1 cellular context compared by ENCODE assay signal in genomic region chr20:62873681-62874031, GRCh38.
TF ChIP-seq lines count a peak whose summit lies in the region.
"Not testable (repeated sequence)": the region's sequence is repeated elsewhere in the genome, so short reads cannot be mapped to it uniquely, and the experiment has no call there.

No MANE protein-coding gene starts in this region.

TF ChIP-seq in HepG2, 621 proteins besides CTCF, POLR2A, EP300 and RAD21 (continues in another document):
- 0 out of 2 replicates have a peak, but pooled peaks have one; percentile 9 for TF ChIP-seq BHLHE40 (IDR thresholded peaks at IDR 0.05; ENCODE audit: low read length)
- TF ChIP-seq ZFP37 (CRISPR knock-in tag; IDR thresholded peaks at IDR 0.05; ENCODE audit: borderline replicate concordance) = 0 out of 2 replicates have a peak, but pooled peaks have one; percentile 51
- peak; percentile 72 for TF ChIP-seq ZGPAT (CRISPR knock-in tag; IDR thresholded peaks at IDR 0.05)
- peak; percentile 31; the same call in 1 of the 2 replicates for TF ChIP-seq ZNF614 (CRISPR knock-in tag; IDR thresholded peaks at IDR 0.05; ENCODE audit: borderline replicate concordance)
- 0 out of 2 replicates have a peak, but pooled peaks have one; percentile 1 for TF ChIP-seq ZNF563 (CRISPR knock-in tag; IDR thresholded peaks at IDR 0.05)
- TF ChIP-seq HOXA3 (CRISPR knock-in tag; IDR thresholded peaks at IDR 0.05) = peak; percentile 64
- TF ChIP-seq MXD3 (CRISPR knock-in tag; IDR thresholded peaks at IDR 0.05) = peak; percentile 36; the same call in 1 of the 2 replicates
- TF ChIP-seq PHF8 (CRISPR knock-in tag; IDR thresholded peaks at IDR 0.05) = peak; percentile 18; the same call in 1 of the 2 replicates
- TF ChIP-seq IRF2 (CRISPR knock-in tag; IDR thresholded peaks at IDR 0.05) = peak; percentile 20; the same call in 1 of the 2 replicates
- peak; percentile 72; the same call in 1 of the 2 replicates for TF ChIP-seq ATF2 (CRISPR knock-in tag; IDR thresholded peaks at IDR 0.05)
- peak; percentile 34 for TF ChIP-seq TEAD3 (CRISPR knock-in tag; optimal IDR thresholded peaks at IDR 0.05; ENCODE audit: borderline replicate concordance)
- peak; percentile 54; the same call in 1 of the 2 replicates for TF ChIP-seq IKZF5 (CRISPR knock-in tag; IDR thresholded peaks at IDR 0.05)
- peak; percentile 89 for TF ChIP-seq STAG1 (CRISPR knock-in tag; IDR thresholded peaks at IDR 0.05)
- 0 out of 2 replicates have a peak, but pooled peaks have one; percentile 19 for TF ChIP-seq IRF9 (CRISPR knock-in tag; IDR thresholded peaks at IDR 0.05; ENCODE audit: borderline replicate concordance)
- TF ChIP-seq NCOA1 (CRISPR knock-in tag; IDR thresholded peaks at IDR 0.05) = 0 out of 2 replicates have a peak, but pooled peaks have one; percentile 29
- TF ChIP-seq FOXA1, LCORL, NR2F6 (IDR thresholded peaks at IDR 0.05): not testable (repeated sequence)
- TF ChIP-seq FOXA1 (CRISPR knock-in tag; IDR thresholded peaks at IDR 0.05) = peak; percentile 37; the same call in 1 of the 2 replicates
- peak; percentile 56; the same call in 1 of the 2 replicates for TF ChIP-seq SALL1 (CRISPR knock-in tag; IDR thresholded peaks at IDR 0.05)
- TF ChIP-seq ZNF784 (CRISPR knock-in tag; IDR thresholded peaks at IDR 0.05; ENCODE audit: borderline replicate concordance) = 0 out of 2 replicates have a peak, but pooled peaks have one; percentile 57
- peak; percentile 98 for TF ChIP-seq ZNF18 (CRISPR knock-in tag; IDR thresholded peaks at IDR 0.05; ENCODE audit: insufficient replicate concordance)
- 0 out of 4 replicates have a peak, but pooled peaks of 1 of the 2 experiments have one; percentile 34 for TF ChIP-seq ATF4 (CRISPR knock-in tag; IDR thresholded peaks at IDR 0.05)
- TF ChIP-seq GATAD2A (CRISPR knock-in tag; IDR thresholded peaks at IDR 0.05) = peak; percentile 59
- 0 out of 2 replicates have a peak, but pooled peaks have one; percentile 30 for TF ChIP-seq BCL6 (CRISPR knock-in tag; IDR thresholded peaks at IDR 0.05)
- TF ChIP-seq LCORL (CRISPR knock-in tag; IDR thresholded peaks at IDR 0.05) = peak; percentile 65; the same call in 1 of the 2 replicates
- peak; percentile 38; the same call in 1 of the 2 replicates for TF ChIP-seq MED1 (CRISPR knock-in tag; IDR thresholded peaks at IDR 0.05)
- TF ChIP-seq ZNF335 (CRISPR knock-in tag; IDR thresholded peaks at IDR 0.05) = peak; percentile 67
- TF ChIP-seq SAP130 (CRISPR knock-in tag; IDR thresholded peaks at IDR 0.05; ENCODE audit: low read depth) = peak; percentile 76
- 0 out of 2 replicates have a peak, but pooled peaks have one; percentile 3 for TF ChIP-seq PAXIP1 (CRISPR knock-in tag; conservative IDR thresholded peaks at IDR 0.05)
- 0 out of 2 replicates have a peak, but pooled peaks have one; percentile 38 for TF ChIP-seq HOXA5 (CRISPR knock-in tag; IDR thresholded peaks at IDR 0.05)
- TF ChIP-seq ZBTB26 (CRISPR knock-in tag; IDR thresholded peaks at IDR 0.05; ENCODE audit: borderline replicate concordance) = 0 out of 2 replicates have a peak, but pooled peaks have one; percentile 49
- TF ChIP-seq PHF21A (CRISPR knock-in tag; IDR thresholded peaks at IDR 0.05) = peak; percentile 44
- peak; percentile 2; the same call in 1 of the 2 replicates for TF ChIP-seq RXRB (CRISPR knock-in tag; IDR thresholded peaks at IDR 0.05; ENCODE audit: borderline replicate concordance)
- peak; percentile 5; the same call in 1 of the 2 replicates for TF ChIP-seq ZNF629 (CRISPR knock-in tag; conservative IDR thresholded peaks at IDR 0.05)
- peak; percentile 60; the same call in 1 of the 2 replicates for TF ChIP-seq KAT8 (CRISPR knock-in tag; IDR thresholded peaks at IDR 0.05)
- peak; percentile 6; the same call in 1 of the 2 replicates for TF ChIP-seq ZNF891 (CRISPR knock-in tag; IDR thresholded peaks at IDR 0.05)
- TF ChIP-seq GABPB1 (CRISPR knock-in tag; IDR thresholded peaks at IDR 0.05) = peak; percentile 57; the same call in 1 of the 2 replicates
- peak; percentile 33; the same call in 1 of the 2 replicates for TF ChIP-seq NR2F6 (CRISPR knock-in tag; IDR thresholded peaks at IDR 0.05)
- TF ChIP-seq FOXP4 (CRISPR knock-in tag; IDR thresholded peaks at IDR 0.05) = 0 out of 2 replicates have a peak, but pooled peaks have one; percentile 33
- 0 out of 2 replicates have a peak, but pooled peaks have one; percentile 22 for TF ChIP-seq FOXO1 (CRISPR knock-in tag; IDR thresholded peaks at IDR 0.05)
- peak; percentile 51 to 93 for TF ChIP-seq HMGXB4 (CRISPR knock-in tag; IDR thresholded peaks at IDR 0.05; ENCODE audit: borderline replicate concordance in 1 of 2, low read depth in 1 of 2)
- TF ChIP-seq SPEN (CRISPR knock-in tag; IDR thresholded peaks at IDR 0.05; ENCODE audit: low read depth) = 0 out of 2 replicates have a peak, but pooled peaks have one; percentile 25
